15 cellular contexts compared by ENCODE assay signal in genomic region chr21:44969066-44969649, GRCh38. TPM values are rescaled to one million over a fixed set of nuclear protein-coding genes. Genes with fewer than 3 reads are reported as not detected.
DNase-seq lines count a peak whose midpoint lies in the region; ATAC-seq and TF ChIP-seq lines count a peak whose summit lies in the region.
"Had no signal": no experiment of that assay in that cellular context is flagged by ENCODE, and none has a peak within 500 bp of the region (broad histone marks: within the 10 kb centered on the region; RNA-seq: fewer than 3 reads in every experiment).

No MANE protein-coding gene starts in this region.

- H3K36me3 ChIP-seq in IMR-90 (ENCODE audit: control insufficient read depth, insufficient read depth, low read length), result peaks cover 26% of the 10 kb centered on the region
- peaks cover 63% of the 10 kb centered on the region for H3K36me3 ChIP-seq in SJSA1
- H3K36me3 ChIP-seq in sigmoid colon, result peaks cover 0 to 11% (median 0%) of the 10 kb centered on the region in 4 donors
- H3K36me3 ChIP-seq in body of pancreas (replicated peaks in 1 of 2; ENCODE audit: insufficient read depth in 1 of 2, low read depth in 2 of 2), result no peaks in the 10 kb centered on the region

- H3K4me2 ChIP-seq in IMR-90 (ENCODE audit: low read depth, low read length), result no peak overlapping the region

- H3K27me3 ChIP-seq in IMR-90 (ENCODE audit: control insufficient read depth, insufficient read depth, low read length) (no peaks in the 10 kb centered on the region), SJSA1 (replicated peaks) (no peaks in the 10 kb centered on the region), sigmoid colon (no peaks in the 10 kb centered on the region), body of pancreas (no peaks in the 10 kb centered on the region)

- H2BK5ac ChIP-seq in IMR-90 (ENCODE audit: low read depth, low read length, poor library complexity, severe bottlenecking), result peak overlapping the region; percentile 84

- no TSS peak for BruUV-seq in IMR-90 (replicated peaks; lab: Mats Ljungman, UMichigan)

- H3K23ac ChIP-seq in IMR-90 (ENCODE audit: low read depth, low read length), result peak overlapping the region; percentile 21; the same call in 1 of the 2 replicates

- H3K4ac ChIP-seq in IMR-90 (ENCODE audit: low read depth, low read length), result peak overlapping the region; percentile 86

- TF ChIP-seq CTCF in IMR-90 (conservative IDR thresholded peaks at IDR 0.05; ENCODE audit: low read depth, low read length), result no peak
- no peak for TF ChIP-seq CTCF in glutamatergic neuron (IDR thresholded peaks at IDR 0.05; ENCODE audit: partially characterized antibody, unreplicated experiment)
- no peak for TF ChIP-seq CTCF in sigmoid colon (IDR thresholded peaks at IDR 0.05)
- no peak for TF ChIP-seq CTCF in body of pancreas (IDR thresholded peaks at IDR 0.05)

- peak overlapping the region; percentile 97 for H2BK120ac ChIP-seq in IMR-90 (ENCODE audit: low read depth, low read length)

- peak overlapping the region; percentile 76 for H3K4me3 Mint-ChIP-seq in glutamatergic neuron (ENCODE audit: unreplicated experiment)

- H3K27me3 Mint-ChIP-seq in glutamatergic neuron (ENCODE audit: unreplicated experiment), result peaks cover 18% of the 10 kb centered on the region

- peak overlapping the region; percentile 94 for H3K27ac Mint-ChIP-seq in glutamatergic neuron (ENCODE audit: unreplicated experiment)

- H3K9me3 ChIP-seq in IMR-90 (ENCODE audit: control insufficient read depth, insufficient read depth, low read length), result peaks cover 5% of the 10 kb centered on the region; the same call in 1 of the 2 replicates
- no peaks in the 10 kb centered on the region for H3K9me3 ChIP-seq in SJSA1 (replicated peaks)
- no peaks in the 10 kb centered on the region for H3K9me3 ChIP-seq in sigmoid colon
- no peaks in the 10 kb centered on the region for H3K9me3 ChIP-seq in body of pancreas
- H3K9me3 ChIP-seq: HAP-1, thoracic aorta had no signal

- H3K14ac ChIP-seq in IMR-90 (replicated peaks; ENCODE audit: low read depth, low read length), result peak overlapping the region; percentile 87

- peaks cover 12 to 60% of the 10 kb centered on the region in 2 experiments for H3K79me1 ChIP-seq in IMR-90 (ENCODE audit: low read depth in 1 of 2, low read length in 2 of 2)

- peak overlapping the region; percentile 83; the same call in 1 of the 3 replicates for H2BK15ac ChIP-seq in IMR-90 (ENCODE audit: low read depth, low read length)

- H4K91ac ChIP-seq in IMR-90 (ENCODE audit: insufficient read depth, low read depth, low read length), result peak overlapping the region; percentile 78

- no peak for ATAC-seq in IMR-90 (ENCODE audit: low read depth)
- no peak for ATAC-seq in body of pancreas
- no peak for ATAC-seq in GM21526 (IDR thresholded peaks at IDR 0.05; ENCODE audit: low FRiP score, unreplicated experiment)
- ATAC-seq: Panc1 had no signal

- WGBS in IMR-90 (ENCODE audit: extremely low coverage in 2 of 2, insufficient read length in 1 of 2), 2 experiments, result 94% methylated on average over 11 of the region's 18 CpGs; no CpG with 5 or more reads in 1 of the 2 experiments
- 83 to 90% methylated on average over 18 of the region's 18 CpGs for WGBS in sigmoid colon, 2 donors
- WGBS in body of pancreas, 2 donors, result 84 to 87% methylated on average over 17 to 18 of the region's 18 CpGs

- H3K27ac ChIP-seq in IMR-90 (ENCODE audit: insufficient read depth, low read length), result peak overlapping the region; percentile 34; the same call in 1 of the 2 replicates
- peak overlapping the region; percentile 66 for H3K27ac ChIP-seq in SJSA1
- peak overlapping the region; percentile 47 to 91 (median 74) for H3K27ac ChIP-seq in sigmoid colon
- H3K27ac ChIP-seq in body of pancreas, result no peak overlapping the region
- H3K27ac ChIP-seq: thoracic aorta had no signal

- in situ Hi-C loops in IMR-90 (cut with MboI; ENCODE audit: low sequenced_read_pairs), result no loop called here

- DNase-seq in IMR-90, result no peak
- DNase-seq in SJSA1 (ENCODE audit: low read depth in 1 of 2, low spot score in 2 of 2), result no peak
- peak; percentile 69 for DNase-seq in glutamatergic neuron
- DNase-seq in sigmoid colon, result peak; percentile 54
- no peak for DNase-seq in body of pancreas
- DNase-seq in stimulated activated CD4-positive, alpha-beta T cell treated with anti-CD3 and anti-CD28 coated beads, Interleukin-15, amount 100 ng/mL, for 24 hours, result no peak
- DNase-seq: activated CD4-positive, alpha-beta T cell treated with anti-CD3 and anti-CD28 coated beads for 1 hour; anterior cingulate cortex; KBM-7; NCI-H1436 treated with DMSO at 0.1 percent for 48 hours; NCI-H526 had no signal

- no peak overlapping the region for H3K4me3 ChIP-seq in IMR-90 (ENCODE audit: insufficient read depth, low read depth, low read length)
- H3K4me3 ChIP-seq in SJSA1, result no peak overlapping the region
- peak overlapping the region in 2 of 4 donors; percentile 19 to 23 for H3K4me3 ChIP-seq in sigmoid colon
- H3K4me3 ChIP-seq in body of pancreas, result no peak overlapping the region
- H3K4me3 ChIP-seq: HAP-1, thoracic aorta had no signal

- H3K56ac ChIP-seq in IMR-90 (ENCODE audit: extremely low read depth, insufficient read depth, low read length), result no peak overlapping the region

- no peak for TF ChIP-seq POLR2A in IMR-90 (IDR thresholded peaks at IDR 0.05; ENCODE audit: low read depth, low read length)
- no peak for TF ChIP-seq POLR2A in sigmoid colon (IDR thresholded peaks at IDR 0.05)
- no peak for TF ChIP-seq POLR2A in body of pancreas (IDR thresholded peaks at IDR 0.05)

- peak overlapping the region; percentile 80 for H2AK5ac ChIP-seq in IMR-90 (ENCODE audit: low read depth, low read length)

- dilution Hi-C loops in IMR-90 (cut with HindIII; ENCODE audit: low sequenced_read_pairs, unreplicated experiment), result no loop called here

- peak overlapping the region; percentile 73 to 78 for H4K8ac ChIP-seq in IMR-90 (ENCODE audit: low read depth in 2 of 2, low read length in 2 of 2)

- CTCF ChIA-PET in IMR-90 (lab: Yijun Ruan, JAX), result interaction anchor here (0.9 to 1.5 kb wide), 4 partner anchors 22 to 167 kb away, joined by 3 to 5 read pairs (median 4); no protein-coding TSS in a partner anchor

- H3K9me1 ChIP-seq in IMR-90 (ENCODE audit: insufficient read depth, low read length), result peaks cover 23% of the 10 kb centered on the region

- peaks cover 4% of the 10 kb centered on the region for H3K36me3 Mint-ChIP-seq in glutamatergic neuron (ENCODE audit: unreplicated experiment)

- H3K9me3 Mint-ChIP-seq in glutamatergic neuron (ENCODE audit: unreplicated experiment), result peaks cover 8% of the 10 kb centered on the region

- no peak for TF ChIP-seq RAD21 in IMR-90 (IDR thresholded peaks at IDR 0.05; ENCODE audit: low read length)

- intact Hi-C loops in IMR-90 (cut with micrococcal nuclease), result no loop called here
- intact Hi-C loops in sigmoid colon (cut with DNase I), result loop anchor here (10.0 kb wide), 1 partner anchor 326 kb away; no protein-coding TSS in a partner anchor
- intact Hi-C loops in body of pancreas (cut with DNase I), result loop anchor here (10.0 kb wide), 1 partner anchor 56 kb away; no protein-coding TSS in a partner anchor

- H4K20me1 ChIP-seq in IMR-90 (ENCODE audit: insufficient read depth, low read length), result peaks cover 3% of the 10 kb centered on the region; the same call in 1 of the 2 replicates

- H4K5ac ChIP-seq in IMR-90 (ENCODE audit: low read depth, low read length), result peak overlapping the region; percentile 51; the same call in 1 of the 2 replicates

- H3K4me1 ChIP-seq in IMR-90 (ENCODE audit: control insufficient read depth, insufficient read depth, low read length), result peaks cover 29% of the 10 kb centered on the region
- H3K4me1 ChIP-seq in SJSA1 (replicated peaks), result peaks cover 29% of the 10 kb centered on the region
- peaks cover 0 to 91% (median 66%) of the 10 kb centered on the region in 4 donors for H3K4me1 ChIP-seq in sigmoid colon
- H3K4me1 ChIP-seq in body of pancreas, result no peaks in the 10 kb centered on the region
- H3K4me1 ChIP-seq: HAP-1 had no signal

- TF ChIP-seq EP300 in sigmoid colon (IDR thresholded peaks at IDR 0.05), result no peak

- POLR2A ChIA-PET in IMR-90 (lab: Charles Lee; ENCODE audit: unreplicated experiment), result no interaction called here

- peak overlapping the region; percentile 39 for H2AK9ac ChIP-seq in IMR-90 (replicated peaks; ENCODE audit: low read depth, low read length, poor library complexity)

- peak overlapping the region; percentile 46; the same call in 1 of the 2 replicates for H3K18ac ChIP-seq in IMR-90 (ENCODE audit: low read depth, low read length)

- peak overlapping the region; percentile 94 for H2BK20ac ChIP-seq in IMR-90 (ENCODE audit: low read depth, low read length)

- H3K9ac ChIP-seq in IMR-90 (ENCODE audit: low read depth, low read length), result no peak overlapping the region; the same call in 1 of the 2 replicates

- H3K4me1 Mint-ChIP-seq in glutamatergic neuron (ENCODE audit: low read depth, unreplicated experiment), result peaks cover 49% of the 10 kb centered on the region

- H2AFZ ChIP-seq in IMR-90 (replicated peaks; ENCODE audit: low read length, poor library complexity), result peak overlapping the region; percentile 49

TF ChIP-seq in IMR-90, 13 proteins besides CTCF, POLR2A, EP300 and RAD21 (continues in another document):
- TF ChIP-seq FOS (IDR thresholded peaks at IDR 0.05; ENCODE audit: low read depth, low read length) (no peak), RCOR1 (IDR thresholded peaks at IDR 0.05; ENCODE audit: insufficient replicate concordance, low read length) (no peak), MAZ (IDR thresholded peaks at IDR 0.05; ENCODE audit: borderline replicate concordance, low read depth, low read length) (no peak)

RNA-seq across cellular contexts. Expression of gene SLX9, which starts 29.3 kb away (rescaled TPM):
- total RNA-seq in IMR-90 (2012; rRNA removed) (10.4 and 17.5 TPM in 2 replicates), glutamatergic neuron (ENCODE audit: unreplicated experiment) (30.7 TPM), sigmoid colon (10 to 100 TPM; 18.3 to 38.8 (median 22.0) TPM), body of pancreas (1 to 10 TPM; 5.6 to 9.3 TPM)
- polyA plus RNA-seq in IMR-90 (2012; rRNA removed) (21.7 and 27.4 TPM in 2 replicates), sigmoid colon (10 to 100 TPM in 2 of 3 donors, 1 to 10 TPM in 1; 9.7 to 31.9 (median 15.0) TPM)
- polyA plus RNA-seq in IMR-90 (2012; cell fraction: cytosol; rRNA removed), result 29.5 and 45.6 TPM in 2 replicates
- polyA plus RNA-seq in IMR-90 (2012; cell fraction: nucleus; rRNA removed; ENCODE audit: low replicate concordance), result 26.6 and 28.5 TPM in 2 replicates
- 25.5 and 31.6 TPM in 2 replicates for total RNA-seq in SJSA1 (2014; rRNA removed; shearing (Covaris generic))

RNA-seq across cellular contexts. Expression of gene ITGB2, which starts 48.5 kb away (rescaled TPM):
- not detected in 2 replicates for total RNA-seq in IMR-90 (2012; rRNA removed)
- 0.14 TPM in 1 of 2 replicates, not detected in the other for polyA plus RNA-seq in IMR-90 (2012; rRNA removed)
- 0.06 and 0.15 TPM in 2 replicates for polyA plus RNA-seq in IMR-90 (2012; cell fraction: cytosol; rRNA removed)
- 0.07 TPM in 1 of 2 replicates, not detected in the other for polyA plus RNA-seq in IMR-90 (2012; cell fraction: nucleus; rRNA removed; ENCODE audit: low replicate concordance)
- total RNA-seq in SJSA1 (2014; rRNA removed; shearing (Covaris generic)), result 116 and 120 TPM in 2 replicates
- 0.91 TPM for total RNA-seq in glutamatergic neuron (ENCODE audit: unreplicated experiment)
- total RNA-seq in sigmoid colon, result 10 to 100 TPM; 14.7 to 82.0 (median 48.5) TPM
- polyA plus RNA-seq in sigmoid colon, result 100 to 1,000 TPM in 1 of 3 donors, 10 to 100 TPM in 2; 21.0 to 103 (median 60.5) TPM
- total RNA-seq in body of pancreas, result 10 to 100 TPM; 17.8 to 23.3 TPM

Comparison
In these comparisons a context has a peak if more than half of its experiments do, and no peak if none do; other contexts are left out.
1. DNase-seq: peak in glutamatergic neuron (single experiment) and sigmoid colon (single experiment); none in IMR-90 (single experiment), SJSA1 (0 of 2), body of pancreas (0 of 4) and stimulated activated CD4-positive, alpha-beta T cell treated with anti-CD3 and anti-CD28 coated beads, Interleukin-15, amount 100 ng/mL, for 24 hours (single experiment).
2. H3K27ac ChIP-seq: peak in IMR-90 (single experiment), SJSA1 (single experiment) and sigmoid colon (4 of 4); none in body of pancreas (0 of 4).